In genomic region chr7:98284335-98285036, GRCh38 we compare ENCODE assay signal across 8 cellular contexts. TPM values are rescaled to one million over a fixed set of nuclear protein-coding genes. Genes with fewer than 3 reads are reported as not detected.
DNase-seq lines count a peak whose midpoint lies in the region; ATAC-seq and TF ChIP-seq lines count a peak whose summit lies in the region.

No MANE protein-coding gene starts in this region.

- peaks cover 11% of the 10 kb centered on the region for H3K36me3 Mint-ChIP-seq in activated naive CD4-positive, alpha-beta T cell treated with anti-CD3 and anti-CD28 coated beads, Interleukin-2, amount 10 ng/mL, durations not matched to agents 7 days and 5 days
- H3K36me3 Mint-ChIP-seq in immature natural killer cell: no peaks in the 10 kb centered on the region

- ATAC-seq in gastrocnemius medialis (peak; percentile 36 to 37), GM18867 (IDR thresholded peaks at IDR 0.05; ENCODE audit: unreplicated experiment) (no peak), GM18502 (IDR thresholded peaks at IDR 0.05; ENCODE audit: poor library complexity, unreplicated experiment) (no peak)

- H3K27me3 ChIP-seq in gastrocnemius medialis: no peaks in the 10 kb centered on the region

- peaks cover 62 to 64% of the 10 kb centered on the region in 2 donors for H3K4me1 ChIP-seq in gastrocnemius medialis

- CTCF ChIA-PET in activated naive CD4-positive, alpha-beta T cell treated with anti-CD3 and anti-CD28 coated beads, Interleukin-2, amount 10 ng/mL, durations not matched to agents 7 days and 5 days (lab: Charles Lee): no interaction called here

- peak overlapping the region; percentile 96 to 100 (median 99) for H3K27ac ChIP-seq in gastrocnemius medialis

- peak overlapping the region; percentile 90 for H3K4me3 ChIP-seq in astrocyte of the spinal cord (ENCODE audit: low read depth, low read length)
- H3K4me3 ChIP-seq in gastrocnemius medialis: peak overlapping the region; percentile 84 to 98 (median 92)

- no peaks in the 10 kb centered on the region for H3K9me3 ChIP-seq in gastrocnemius medialis

- H3K4me3 Mint-ChIP-seq in activated naive CD4-positive, alpha-beta T cell treated with anti-CD3 and anti-CD28 coated beads, Interleukin-2, amount 10 ng/mL, durations not matched to agents 7 days and 5 days: peak overlapping the region; percentile 39
- H3K4me3 Mint-ChIP-seq in immature natural killer cell: peak overlapping the region in 4 of 5 donors; percentile 25 to 45 (median 37)

- intact Hi-C loops in gastrocnemius medialis (cut with DNase I; ENCODE audit: low total_unique reads): loop anchor here (1.0 to 10.0 kb wide), 4 partner anchors 107 to 590 kb away; partner anchors contain the start of genes BAIAP2L1, TMEM130 and TRRAP

- H3K4me1 Mint-ChIP-seq in activated naive CD4-positive, alpha-beta T cell treated with anti-CD3 and anti-CD28 coated beads, Interleukin-2, amount 10 ng/mL, durations not matched to agents 7 days and 5 days: peaks cover 30% of the 10 kb centered on the region
- H3K4me1 Mint-ChIP-seq in immature natural killer cell: peaks cover 32 to 33% of the 10 kb centered on the region in 2 donors

- H3K27ac Mint-ChIP-seq in activated naive CD4-positive, alpha-beta T cell treated with anti-CD3 and anti-CD28 coated beads, Interleukin-2, amount 10 ng/mL, durations not matched to agents 7 days and 5 days: no peak overlapping the region
- H3K27ac Mint-ChIP-seq in immature natural killer cell: peak overlapping the region in 2 of 6 donors; percentile 56 to 58

- no peaks in the 10 kb centered on the region for H3K27me3 Mint-ChIP-seq in activated naive CD4-positive, alpha-beta T cell treated with anti-CD3 and anti-CD28 coated beads, Interleukin-2, amount 10 ng/mL, durations not matched to agents 7 days and 5 days
- peaks cover 2 to 8% (median 5%) of the 10 kb centered on the region in 3 donors for H3K27me3 Mint-ChIP-seq in immature natural killer cell (ENCODE audit: low read depth in 3 of 3)

- no peak for TF ChIP-seq CTCF in astrocyte of the spinal cord (IDR thresholded peaks at IDR 0.05; ENCODE audit: low read depth, low read length)
- peak in 2 of 5 experiments; percentile 20 to 31 for TF ChIP-seq CTCF in gastrocnemius medialis (IDR thresholded peaks at IDR 0.05 in 4 of 5, conservative IDR thresholded peaks at IDR 0.05 in 1 of 5)

- TF ChIP-seq POLR2A in gastrocnemius medialis (IDR thresholded peaks at IDR 0.05): peak; percentile 87 to 89

- no peaks in the 10 kb centered on the region for H3K9me3 Mint-ChIP-seq in activated naive CD4-positive, alpha-beta T cell treated with anti-CD3 and anti-CD28 coated beads, Interleukin-2, amount 10 ng/mL, durations not matched to agents 7 days and 5 days
- no peaks in the 10 kb centered on the region for H3K9me3 Mint-ChIP-seq in immature natural killer cell

- no peaks in the 10 kb centered on the region for H3K36me3 ChIP-seq in gastrocnemius medialis

- in situ Hi-C loops in astrocyte of the spinal cord (cut with HindIII; ENCODE audit: low sequenced_read_pairs) (no loop called here), gastrocnemius medialis (cut with MboI; ENCODE audit: low sequenced_read_pairs in 4 of 4) (loop anchor here in 1 of 4 donors (10.0 kb wide), 1 partner anchor 110 kb away; no protein-coding TSS in a partner anchor)

- DNase-seq in activated naive CD4-positive, alpha-beta T cell treated with anti-CD3 and anti-CD28 coated beads, Interleukin-2, amount 10 ng/mL, durations not matched to agents 7 days and 5 days: no peak
- DNase-seq in activated naive CD4-positive, alpha-beta T cell treated with Interleukin-2 at 50 U/mL for 16 hours: no peak
- DNase-seq in astrocyte of the spinal cord (ENCODE audit: low read depth, low spot score) (peak; percentile 42), immature natural killer cell (no peak), gastrocnemius medialis (peak; percentile 94 to 97), retina (no peak)

RNA-seq across cellular contexts. Expression of gene BRI3, which starts 3.0 kb away (rescaled TPM):
- polyA plus RNA-seq in immature natural killer cell: 10 to 100 TPM; 15.8 to 18.3 (median 17.2) TPM
- total RNA-seq in gastrocnemius medialis: 100 to 1,000 TPM in 3 of 4 donors, 10 to 100 TPM in 1; 60.5 to 180 (median 114) TPM

RNA-seq across cellular contexts. Expression of gene TECPR1, which starts 32.5 kb away (rescaled TPM):
- 10 to 100 TPM in 1 of 3 donors, 1 to 10 TPM in 2; 5.2 to 12.3 (median 6.7) TPM for polyA plus RNA-seq in immature natural killer cell
- total RNA-seq in gastrocnemius medialis: 10 to 100 TPM; 16.0 to 59.6 (median 33.9) TPM

Comparison
In these comparisons a context has a peak if more than half of its experiments do, and no peak if none do; other contexts are left out.
1. DNase-seq: peak in astrocyte of the spinal cord (single experiment) and gastrocnemius medialis (2 of 2); none in activated naive CD4-positive, alpha-beta T cell treated with anti-CD3 and anti-CD28 coated beads, Interleukin-2, amount 10 ng/mL, durations not matched to agents 7 days and 5 days (single experiment), activated naive CD4-positive, alpha-beta T cell treated with Interleukin-2 at 50 U/mL for 16 hours (single experiment), immature natural killer cell (0 of 3) and retina (single experiment).
2. ATAC-seq: peak in gastrocnemius medialis (2 of 2); none in GM18867 (single experiment) and GM18502 (single experiment).